1 cellular context compared by ENCODE assay signal in the genomic region with DNA sequence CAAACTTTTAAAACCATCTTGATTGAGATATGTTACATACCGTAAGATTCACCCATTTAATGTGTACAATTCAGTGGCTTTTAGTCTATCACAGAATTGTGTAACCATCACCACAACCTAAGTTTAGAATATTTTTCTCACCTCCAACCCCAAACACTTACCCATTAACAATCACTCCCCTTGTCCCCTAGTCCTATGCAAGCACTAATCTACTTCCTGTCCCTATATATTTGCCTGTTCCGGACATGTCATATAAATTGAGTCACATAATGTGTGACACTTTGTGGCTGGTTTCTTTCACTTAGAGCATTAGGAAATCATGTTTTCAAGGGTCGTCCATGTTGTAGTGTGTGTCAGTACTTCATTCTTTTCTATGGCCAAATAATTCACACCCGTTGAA.
A peak's percentile ranks its signal among the peaks of the same experiment; 100 is the strongest.
TF ChIP-seq lines count a peak whose summit lies in the region.

No MANE protein-coding gene starts in this region.

TF ChIP-seq in GM12878, 131 proteins besides CTCF, POLR2A, EP300 and RAD21 (continued from another document):
- TF ChIP-seq, protein P1, sequence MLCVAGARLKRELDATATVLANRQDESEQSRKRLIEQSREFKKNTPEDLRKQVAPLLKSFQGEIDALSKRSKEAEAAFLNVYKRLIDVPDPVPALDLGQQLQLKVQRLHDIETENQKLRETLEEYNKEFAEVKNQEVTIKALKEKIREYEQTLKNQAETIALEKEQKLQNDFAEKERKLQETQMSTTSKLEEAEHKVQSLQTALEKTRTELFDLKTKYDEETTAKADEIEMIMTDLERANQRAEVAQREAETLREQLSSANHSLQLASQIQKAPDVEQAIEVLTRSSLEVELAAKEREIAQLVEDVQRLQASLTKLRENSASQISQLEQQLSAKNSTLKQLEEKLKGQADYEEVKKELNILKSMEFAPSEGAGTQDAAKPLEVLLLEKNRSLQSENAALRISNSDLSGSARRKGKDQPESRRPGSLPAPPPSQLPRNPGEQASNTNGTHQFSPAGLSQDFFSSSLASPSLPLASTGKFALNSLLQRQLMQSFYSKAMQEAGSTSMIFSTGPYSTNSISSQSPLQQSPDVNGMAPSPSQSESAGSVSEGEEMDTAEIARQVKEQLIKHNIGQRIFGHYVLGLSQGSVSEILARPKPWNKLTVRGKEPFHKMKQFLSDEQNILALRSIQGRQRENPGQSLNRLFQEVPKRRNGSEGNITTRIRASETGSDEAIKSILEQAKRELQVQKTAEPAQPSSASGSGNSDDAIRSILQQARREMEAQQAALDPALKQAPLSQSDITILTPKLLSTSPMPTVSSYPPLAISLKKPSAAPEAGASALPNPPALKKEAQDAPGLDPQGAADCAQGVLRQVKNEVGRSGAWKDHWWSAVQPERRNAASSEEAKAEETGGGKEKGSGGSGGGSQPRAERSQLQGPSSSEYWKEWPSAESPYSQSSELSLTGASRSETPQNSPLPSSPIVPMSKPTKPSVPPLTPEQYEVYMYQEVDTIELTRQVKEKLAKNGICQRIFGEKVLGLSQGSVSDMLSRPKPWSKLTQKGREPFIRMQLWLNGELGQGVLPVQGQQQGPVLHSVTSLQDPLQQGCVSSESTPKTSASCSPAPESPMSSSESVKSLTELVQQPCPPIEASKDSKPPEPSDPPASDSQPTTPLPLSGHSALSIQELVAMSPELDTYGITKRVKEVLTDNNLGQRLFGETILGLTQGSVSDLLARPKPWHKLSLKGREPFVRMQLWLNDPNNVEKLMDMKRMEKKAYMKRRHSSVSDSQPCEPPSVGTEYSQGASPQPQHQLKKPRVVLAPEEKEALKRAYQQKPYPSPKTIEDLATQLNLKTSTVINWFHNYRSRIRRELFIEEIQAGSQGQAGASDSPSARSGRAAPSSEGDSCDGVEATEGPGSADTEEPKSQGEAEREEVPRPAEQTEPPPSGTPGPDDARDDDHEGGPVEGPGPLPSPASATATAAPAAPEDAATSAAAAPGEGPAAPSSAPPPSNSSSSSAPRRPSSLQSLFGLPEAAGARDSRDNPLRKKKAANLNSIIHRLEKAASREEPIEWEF (IDR thresholded peaks at IDR 0.05; ENCODE audit: insufficient replicate concordance, low read depth, low read length), result no peak
- 0 out of 4 replicates have a peak, but pooled peaks of 1 of the 2 experiments have one; percentile 15 for TF ChIP-seq BHLHE40 (IDR thresholded peaks at IDR 0.05; ENCODE audit: borderline replicate concordance in 1 of 2, low read depth in 2 of 2, low read length in 1 of 2)
- TF ChIP-seq NFIC (IDR thresholded peaks at IDR 0.05; ENCODE audit: low read depth, low read length), result no peak
- TF ChIP-seq SPI1 (IDR thresholded peaks at IDR 0.05; ENCODE audit: borderline replicate concordance, insufficient read depth, low read depth, low read length), result no peak
- TF ChIP-seq, protein P2, sequence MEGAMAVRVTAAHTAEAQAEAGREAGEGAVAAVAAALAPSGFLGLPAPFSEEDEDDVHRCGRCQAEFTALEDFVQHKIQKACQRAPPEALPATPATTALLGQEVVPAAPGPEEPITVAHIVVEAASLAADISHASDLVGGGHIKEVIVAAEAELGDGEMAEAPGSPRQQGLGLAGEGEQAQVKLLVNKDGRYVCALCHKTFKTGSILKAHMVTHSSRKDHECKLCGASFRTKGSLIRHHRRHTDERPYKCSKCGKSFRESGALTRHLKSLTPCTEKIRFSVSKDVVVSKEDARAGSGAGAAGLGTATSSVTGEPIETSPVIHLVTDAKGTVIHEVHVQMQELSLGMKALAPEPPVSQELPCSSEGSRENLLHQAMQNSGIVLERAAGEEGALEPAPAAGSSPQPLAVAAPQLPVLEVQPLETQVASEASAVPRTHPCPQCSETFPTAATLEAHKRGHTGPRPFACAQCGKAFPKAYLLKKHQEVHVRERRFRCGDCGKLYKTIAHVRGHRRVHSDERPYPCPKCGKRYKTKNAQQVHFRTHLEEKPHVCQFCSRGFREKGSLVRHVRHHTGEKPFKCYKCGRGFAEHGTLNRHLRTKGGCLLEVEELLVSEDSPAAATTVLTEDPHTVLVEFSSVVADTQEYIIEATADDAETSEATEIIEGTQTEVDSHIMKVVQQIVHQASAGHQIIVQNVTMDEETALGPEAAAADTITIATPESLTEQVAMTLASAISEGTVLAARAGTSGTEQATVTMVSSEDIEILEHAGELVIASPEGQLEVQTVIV (IDR thresholded peaks at IDR 0.05; ENCODE audit: borderline replicate concordance, partially characterized antibody), result no peak
- TF ChIP-seq, protein P3, sequence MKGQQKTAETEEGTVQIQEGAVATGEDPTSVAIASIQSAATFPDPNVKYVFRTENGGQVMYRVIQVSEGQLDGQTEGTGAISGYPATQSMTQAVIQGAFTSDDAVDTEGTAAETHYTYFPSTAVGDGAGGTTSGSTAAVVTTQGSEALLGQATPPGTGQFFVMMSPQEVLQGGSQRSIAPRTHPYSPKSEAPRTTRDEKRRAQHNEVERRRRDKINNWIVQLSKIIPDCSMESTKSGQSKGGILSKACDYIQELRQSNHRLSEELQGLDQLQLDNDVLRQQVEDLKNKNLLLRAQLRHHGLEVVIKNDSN (IDR thresholded peaks at IDR 0.05; ENCODE audit: borderline replicate concordance, extremely low read length, insufficient read depth, low read depth, low read length), result no peak
- TF ChIP-seq MEF2B (IDR thresholded peaks at IDR 0.05; ENCODE audit: partially characterized antibody, poor library complexity, severe bottlenecking), result peak; percentile 38
- 0 out of 2 replicates have a peak, but pooled peaks have one; percentile 35 for TF ChIP-seq NR2F1 (conservative IDR thresholded peaks at IDR 0.05)
- TF ChIP-seq, protein P4, sequence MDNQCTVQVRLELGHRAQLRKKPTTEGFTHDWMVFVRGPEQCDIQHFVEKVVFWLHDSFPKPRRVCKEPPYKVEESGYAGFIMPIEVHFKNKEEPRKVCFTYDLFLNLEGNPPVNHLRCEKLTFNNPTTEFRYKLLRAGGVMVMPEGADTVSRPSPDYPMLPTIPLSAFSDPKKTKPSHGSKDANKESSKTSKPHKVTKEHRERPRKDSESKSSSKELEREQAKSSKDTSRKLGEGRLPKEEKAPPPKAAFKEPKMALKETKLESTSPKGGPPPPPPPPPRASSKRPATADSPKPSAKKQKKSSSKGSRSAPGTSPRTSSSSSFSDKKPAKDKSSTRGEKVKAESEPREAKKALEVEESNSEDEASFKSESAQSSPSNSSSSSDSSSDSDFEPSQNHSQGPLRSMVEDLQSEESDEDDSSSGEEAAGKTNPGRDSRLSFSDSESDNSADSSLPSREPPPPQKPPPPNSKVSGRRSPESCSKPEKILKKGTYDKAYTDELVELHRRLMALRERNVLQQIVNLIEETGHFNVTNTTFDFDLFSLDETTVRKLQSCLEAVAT (IDR thresholded peaks at IDR 0.05), result no peak
- TF ChIP-seq, protein P5, sequence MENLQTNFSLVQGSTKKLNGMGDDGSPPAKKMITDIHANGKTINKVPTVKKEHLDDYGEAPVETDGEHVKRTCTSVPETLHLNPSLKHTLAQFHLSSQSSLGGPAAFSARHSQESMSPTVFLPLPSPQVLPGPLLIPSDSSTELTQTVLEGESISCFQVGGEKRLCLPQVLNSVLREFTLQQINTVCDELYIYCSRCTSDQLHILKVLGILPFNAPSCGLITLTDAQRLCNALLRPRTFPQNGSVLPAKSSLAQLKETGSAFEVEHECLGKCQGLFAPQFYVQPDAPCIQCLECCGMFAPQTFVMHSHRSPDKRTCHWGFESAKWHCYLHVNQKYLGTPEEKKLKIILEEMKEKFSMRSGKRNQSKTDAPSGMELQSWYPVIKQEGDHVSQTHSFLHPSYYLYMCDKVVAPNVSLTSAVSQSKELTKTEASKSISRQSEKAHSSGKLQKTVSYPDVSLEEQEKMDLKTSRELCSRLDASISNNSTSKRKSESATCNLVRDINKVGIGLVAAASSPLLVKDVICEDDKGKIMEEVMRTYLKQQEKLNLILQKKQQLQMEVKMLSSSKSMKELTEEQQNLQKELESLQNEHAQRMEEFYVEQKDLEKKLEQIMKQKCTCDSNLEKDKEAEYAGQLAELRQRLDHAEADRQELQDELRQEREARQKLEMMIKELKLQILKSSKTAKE (IDR thresholded peaks at IDR 0.05; ENCODE audit: low read depth, poor library complexity, severe bottlenecking), result no peak
- no peak for TF ChIP-seq DPF2 (IDR thresholded peaks at IDR 0.05)
- TF ChIP-seq IKZF2 (IDR thresholded peaks at IDR 0.05), result no peak; a peak in 1 of 4 replicates
- TF ChIP-seq ZNF622 (IDR thresholded peaks at IDR 0.05), result no peak
